9 cellular contexts compared by ENCODE assay signal in genomic region chr12:70049596-70050360, GRCh38.
A peak's percentile ranks its signal among the peaks of the same experiment; 100 is the strongest.
DNase-seq lines count a peak whose midpoint lies in the region; ATAC-seq and TF ChIP-seq lines count a peak whose summit lies in the region.
"Had no signal": no experiment of that assay in that cellular context is flagged by ENCODE, and none has a peak within 500 bp of the region (broad histone marks: within the 10 kb centered on the region; RNA-seq: fewer than 3 reads in every experiment).

No MANE protein-coding gene starts in this region.

- DNase-seq in activated T-cell treated with anti-CD3 and anti-CD28 coated beads for 24 hours (ENCODE audit: low read depth) (peak; percentile 3), T-helper 17 cell (no peak), WERI-Rb-1 (no peak), NCI-H1436 treated with DMSO at 0.1 percent for 48 hours (lab: John Stamatoyannopoulos, UW) (no peak), NCI-H82 (lab: John Stamatoyannopoulos, UW) (no peak)
- DNase-seq in activated T-cell treated with anti-CD3 and anti-CD28 coated beads, Interleukin-2, amount 50 U/mL, for 1 hour = no peak
- peak; percentile 9 for DNase-seq in stimulated activated CD8-positive, alpha-beta memory T cell treated with anti-CD3 and anti-CD28 coated beads, Interleukin-12 subunit alpha, Interleukin-12 subunit beta, amount 100 ng/mL, for 1 hour (ENCODE audit: low read depth)

- H3K36me3 Mint-ChIP-seq in T-helper 17 cell (ENCODE audit: low read depth) = no peaks in the 10 kb centered on the region

- H3K36me3 ChIP-seq in WERI-Rb-1 = no peaks in the 10 kb centered on the region
- H3K36me3 ChIP-seq: BLaER1 had no signal

- H3K4me3 Mint-ChIP-seq in T-helper 17 cell = no peak overlapping the region

- no peak overlapping the region for H3K27ac Mint-ChIP-seq in T-helper 17 cell

- peak; percentile 95 for ATAC-seq in HG03064 (IDR thresholded peaks at IDR 0.05; ENCODE audit: low read depth, unreplicated experiment)
- peak; percentile 41 for ATAC-seq in T-helper 17 cell

- peaks cover 7% of the 10 kb centered on the region for H3K4me1 Mint-ChIP-seq in T-helper 17 cell

- H3K27ac ChIP-seq in WERI-Rb-1 = no peak overlapping the region
- H3K27ac ChIP-seq: BLaER1 had no signal

- H3K27me3 ChIP-seq in WERI-Rb-1 (ENCODE audit: insufficient read depth, low read depth, severe bottlenecking) = no peaks in the 10 kb centered on the region
- H3K27me3 ChIP-seq: BLaER1 had no signal

- H3K9me3 ChIP-seq in T-helper 17 cell (ENCODE audit: control insufficient read depth, low read length, poor library complexity, severe bottlenecking) (no peaks in the 10 kb centered on the region), WERI-Rb-1 (ENCODE audit: severe bottlenecking) (no peaks in the 10 kb centered on the region)
- H3K9me3 ChIP-seq: BLaER1 had no signal

- H3K4me3 ChIP-seq in WERI-Rb-1 (ENCODE audit: low read depth, low read length) = no peak overlapping the region
- H3K4me3 ChIP-seq: BLaER1 had no signal

- no peak for TF ChIP-seq CTCF in WERI-Rb-1 (IDR thresholded peaks at IDR 0.05; ENCODE audit: low read depth, low read length)

- peaks cover 33% of the 10 kb centered on the region for H3K27me3 Mint-ChIP-seq in T-helper 17 cell

Comparison
In these comparisons a context has a peak if more than half of its experiments do, and no peak if none do; other contexts are left out.
1. DNase-seq: peak in activated T-cell treated with anti-CD3 and anti-CD28 coated beads for 24 hours (single experiment) and stimulated activated CD8-positive, alpha-beta memory T cell treated with anti-CD3 and anti-CD28 coated beads, Interleukin-12 subunit alpha, Interleukin-12 subunit beta, amount 100 ng/mL, for 1 hour (single experiment); none in activated T-cell treated with anti-CD3 and anti-CD28 coated beads, Interleukin-2, amount 50 U/mL, for 1 hour (single experiment), T-helper 17 cell (0 of 3), WERI-Rb-1 (single experiment), NCI-H1436 treated with DMSO at 0.1 percent for 48 hours (single experiment) and NCI-H82 (single experiment).